9 cellular contexts compared by ENCODE assay signal in the genomic region with DNA sequence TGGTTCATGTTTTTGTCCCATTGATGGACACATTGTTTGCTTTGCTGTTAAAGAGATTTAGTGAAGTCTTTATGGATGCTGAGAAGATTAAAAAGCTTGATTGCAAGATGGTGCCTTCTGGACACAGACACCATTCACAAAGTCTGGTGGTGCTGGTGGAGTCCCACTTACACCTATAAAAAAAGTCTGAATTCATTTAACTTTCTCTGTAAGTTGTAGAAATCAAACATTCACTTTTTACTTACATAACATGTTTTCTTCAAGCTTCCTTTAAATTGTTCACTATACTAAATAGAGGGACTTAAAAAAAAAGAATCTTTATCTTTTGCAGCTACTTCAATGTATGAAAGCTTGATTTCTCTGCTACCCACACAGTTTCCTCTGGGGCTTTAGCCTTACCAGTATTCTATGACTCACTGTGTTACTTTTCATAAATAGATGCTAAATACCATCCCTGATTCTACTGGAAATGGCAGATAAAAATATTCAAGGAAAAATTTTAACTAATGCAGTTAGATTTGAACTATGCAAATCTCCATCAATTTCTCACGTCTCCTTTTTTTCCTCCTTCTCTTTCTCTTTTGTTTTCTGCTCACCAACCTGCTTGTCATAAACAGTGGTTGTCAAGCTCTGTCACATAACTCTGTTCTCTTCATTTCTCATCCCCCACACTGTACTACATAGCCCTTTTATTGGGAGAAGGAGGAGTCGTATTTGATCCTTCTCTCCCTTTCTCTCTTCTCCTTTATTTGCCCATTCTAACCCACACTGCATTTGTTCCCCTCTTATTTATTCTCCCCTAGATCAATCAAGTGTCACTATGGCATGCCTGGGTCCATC.
DNase-seq lines count a peak whose midpoint lies in the region; ATAC-seq and TF ChIP-seq lines count a peak whose summit lies in the region.
"Had no signal": no experiment of that assay in that cellular context is flagged by ENCODE, and none has a peak within 500 bp of the region (broad histone marks: within the 10 kb centered on the region; RNA-seq: fewer than 3 reads in every experiment).

No MANE protein-coding gene starts in this region.

- TF ChIP-seq CTCF in neural crest cell (conservative IDR thresholded peaks at IDR 0.05) (no peak), gastroesophageal sphincter (IDR thresholded peaks at IDR 0.05) (no peak), adrenal gland (IDR thresholded peaks at IDR 0.05) (no peak)

- TF ChIP-seq EP300 in gastroesophageal sphincter (IDR thresholded peaks at IDR 0.05) = no peak

- H3K4me3 ChIP-seq in gastroesophageal sphincter (no peak overlapping the region), adrenal gland (no peak overlapping the region)
- H3K4me3 ChIP-seq: psoas muscle had no signal

- intact Hi-C loops in activated T-helper 2 cell treated with anti-CD3 and anti-CD28 coated beads, Interferon-gamma antibody, Interleukin-2, Interleukin-4, amounts not matched to agents 10 μg/mL and 5 μg/mL and 100 μg/mL, durations not matched to agents 14 hours and 24 hours and 36 hours (cut with micrococcal nuclease) = loop anchor here (1.0 to 5.0 kb wide), 11 partner anchors 11 to 633 kb away; a partner anchor contains a TSS
- intact Hi-C loops in adrenal gland (cut with DNase I) = loop anchor here in 1 of 2 donors (10.0 kb wide), 1 partner anchor 465 kb away; a partner anchor contains a TSS

- 68 to 90% methylated on average over 2 of the region's 2 CpGs for WGBS in gastroesophageal sphincter (ENCODE audit: low coverage in 1 of 2), 2 donors
- WGBS in adrenal gland, 4 donors = 67 to 84% (median 79%) methylated on average over 2 of the region's 2 CpGs

- H3K9me3 ChIP-seq in gastroesophageal sphincter (no peaks in the 10 kb centered on the region), adrenal gland (replicated peaks in 1 of 3) (no peaks in the 10 kb centered on the region)
- H3K9me3 ChIP-seq: psoas muscle had no signal

- H3K36me3 ChIP-seq in gastroesophageal sphincter = no peaks in the 10 kb centered on the region
- H3K36me3 ChIP-seq in adrenal gland (replicated peaks in 1 of 2) = no peaks in the 10 kb centered on the region

- no peaks in the 10 kb centered on the region for H3K27me3 ChIP-seq in gastroesophageal sphincter
- no peaks in the 10 kb centered on the region for H3K27me3 ChIP-seq in adrenal gland

- H3K4me3 Mint-ChIP-seq in activated T-helper 2 cell treated with anti-CD3 and anti-CD28 coated beads, Interferon-gamma antibody, Interleukin-2, Interleukin-4, amounts not matched to agents 10 μg/mL and 5 μg/mL and 100 μg/mL, durations not matched to agents 14 hours and 24 hours and 36 hours (ENCODE audit: low read depth) = peak overlapping the region; percentile 62
- H3K4me3 Mint-ChIP-seq in neural crest cell = no peak overlapping the region

- no peaks in the 10 kb centered on the region for H3K27me3 Mint-ChIP-seq in activated T-helper 2 cell treated with anti-CD3 and anti-CD28 coated beads, Interferon-gamma antibody, Interleukin-2, Interleukin-4, amounts not matched to agents 10 μg/mL and 5 μg/mL and 100 μg/mL, durations not matched to agents 14 hours and 24 hours and 36 hours (ENCODE audit: low read depth)
- no peaks in the 10 kb centered on the region for H3K27me3 Mint-ChIP-seq in neural crest cell (ENCODE audit: low read depth)

- DNase-seq in activated T-helper 2 cell treated with anti-CD3 and anti-CD28 coated beads, Interferon-gamma antibody, Interleukin-2, Interleukin-4, amounts not matched to agents 10 μg/mL and 5 μg/mL and 100 μg/mL, durations not matched to agents 14 hours and 24 hours and 36 hours (ENCODE audit: low spot score) = no peak
- DNase-seq in neural crest cell (ENCODE audit: low read depth, low spot score) (no peak), NCI-H510A (lab: John Stamatoyannopoulos, UW) (no peak), adrenal gland (no peak), T-helper 9 cell (no peak)
- DNase-seq: psoas muscle had no signal

- H3K27ac ChIP-seq in gastroesophageal sphincter (peak overlapping the region in 1 of 4 donors; percentile 41), adrenal gland (no peak overlapping the region)
- H3K27ac ChIP-seq: psoas muscle had no signal

- peaks cover 12 to 72% (median 15%) of the 10 kb centered on the region in 3 donors for H3K4me1 ChIP-seq in gastroesophageal sphincter
- peaks cover 0 to 13% of the 10 kb centered on the region in 2 donors for H3K4me1 ChIP-seq in adrenal gland (replicated peaks in 1 of 2)
- H3K4me1 ChIP-seq: psoas muscle had no signal

- ATAC-seq in GM18861 (IDR thresholded peaks at IDR 0.05; ENCODE audit: unreplicated experiment) = peak; percentile 37
- ATAC-seq in HG02884 (IDR thresholded peaks at IDR 0.05; ENCODE audit: unreplicated experiment) = peak; percentile 42
- no peak for ATAC-seq in gastroesophageal sphincter
- ATAC-seq: psoas muscle had no signal

- peaks cover 5% of the 10 kb centered on the region for H3K9me3 Mint-ChIP-seq in activated T-helper 2 cell treated with anti-CD3 and anti-CD28 coated beads, Interferon-gamma antibody, Interleukin-2, Interleukin-4, amounts not matched to agents 10 μg/mL and 5 μg/mL and 100 μg/mL, durations not matched to agents 14 hours and 24 hours and 36 hours
- no peaks in the 10 kb centered on the region for H3K9me3 Mint-ChIP-seq in neural crest cell

- H3K36me3 Mint-ChIP-seq in activated T-helper 2 cell treated with anti-CD3 and anti-CD28 coated beads, Interferon-gamma antibody, Interleukin-2, Interleukin-4, amounts not matched to agents 10 μg/mL and 5 μg/mL and 100 μg/mL, durations not matched to agents 14 hours and 24 hours and 36 hours (ENCODE audit: low read depth) = peaks cover 23% of the 10 kb centered on the region
- no peaks in the 10 kb centered on the region for H3K36me3 Mint-ChIP-seq in neural crest cell (ENCODE audit: low read depth)

- peak overlapping the region; percentile 93 for H3K27ac Mint-ChIP-seq in activated T-helper 2 cell treated with anti-CD3 and anti-CD28 coated beads, Interferon-gamma antibody, Interleukin-2, Interleukin-4, amounts not matched to agents 10 μg/mL and 5 μg/mL and 100 μg/mL, durations not matched to agents 14 hours and 24 hours and 36 hours
- H3K27ac Mint-ChIP-seq in neural crest cell (ENCODE audit: unreplicated experiment) = peak overlapping the region; percentile 24

- TF ChIP-seq POLR2A in gastroesophageal sphincter (IDR thresholded peaks at IDR 0.05) = no peak
- no peak for TF ChIP-seq POLR2A in adrenal gland (IDR thresholded peaks at IDR 0.05)

- peaks cover 54% of the 10 kb centered on the region for H3K4me1 Mint-ChIP-seq in activated T-helper 2 cell treated with anti-CD3 and anti-CD28 coated beads, Interferon-gamma antibody, Interleukin-2, Interleukin-4, amounts not matched to agents 10 μg/mL and 5 μg/mL and 100 μg/mL, durations not matched to agents 14 hours and 24 hours and 36 hours (ENCODE audit: low read depth)
- H3K4me1 Mint-ChIP-seq in neural crest cell = peaks cover 32% of the 10 kb centered on the region
